ENCODE assay signal across 11 cellular contexts in the genomic region with DNA sequence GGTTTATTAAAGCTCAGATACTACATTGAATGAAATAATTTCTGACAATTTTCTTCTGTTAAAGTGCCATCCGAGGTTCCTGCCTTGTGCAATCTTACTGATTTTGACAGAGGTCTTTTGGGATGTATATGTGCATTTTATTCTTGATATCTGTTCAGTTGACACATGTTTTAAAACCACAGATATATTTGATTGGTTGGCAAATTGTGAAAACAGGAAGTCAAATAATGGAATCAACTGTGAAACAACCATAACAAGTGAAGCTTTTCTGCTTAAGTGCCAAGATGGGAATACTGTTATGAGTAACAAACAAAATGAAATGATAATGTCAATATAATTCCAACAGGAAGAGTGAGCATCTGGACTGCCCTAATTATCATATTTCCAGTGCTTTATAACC.
DNase-seq lines count a peak whose midpoint lies in the region; ATAC-seq and TF ChIP-seq lines count a peak whose summit lies in the region.
"Had no signal": no experiment of that assay in that cellular context is flagged by ENCODE, and none has a peak within 500 bp of the region (broad histone marks: within the 10 kb centered on the region; RNA-seq: fewer than 3 reads in every experiment).

No MANE protein-coding gene starts in this region.

- no peaks in the 10 kb centered on the region for H3K9me3 ChIP-seq in testis
- no peaks in the 10 kb centered on the region for H3K9me3 ChIP-seq in HAP-1
- H3K9me3 ChIP-seq: heart right ventricle, Peyer's patch, tibial nerve had no signal

- H3K9me3 Mint-ChIP-seq in activated T-cell treated with anti-CD3 and anti-CD28 coated beads, Interleukin-2, amount 50 U/mL, for 24 hours: no peaks in the 10 kb centered on the region
- H3K9me3 Mint-ChIP-seq in activated T-cell treated with anti-CD3 and anti-CD28 coated beads, Interleukin-2, amount 50 U/mL, for 4 hours: no peaks in the 10 kb centered on the region
- H3K9me3 Mint-ChIP-seq in central memory CD8-positive, alpha-beta T cell: no peaks in the 10 kb centered on the region
- H3K9me3 Mint-ChIP-seq in stimulated activated naive CD8-positive, alpha-beta T cell treated with anti-CD3 and anti-CD28 coated beads, Interleukin-15, amount 100 ng/mL, for 72 hours: peaks cover 0 to 10% of the 10 kb centered on the region in 2 donors

- H3K27me3 Mint-ChIP-seq in activated T-cell treated with anti-CD3 and anti-CD28 coated beads, Interleukin-2, amount 50 U/mL, for 24 hours: peaks cover 4% of the 10 kb centered on the region
- H3K27me3 Mint-ChIP-seq in activated T-cell treated with anti-CD3 and anti-CD28 coated beads, Interleukin-2, amount 50 U/mL, for 4 hours (ENCODE audit: low read depth): no peaks in the 10 kb centered on the region
- no peaks in the 10 kb centered on the region for H3K27me3 Mint-ChIP-seq in central memory CD8-positive, alpha-beta T cell
- H3K27me3 Mint-ChIP-seq in stimulated activated naive CD8-positive, alpha-beta T cell treated with anti-CD3 and anti-CD28 coated beads, Interleukin-15, amount 100 ng/mL, for 72 hours: no peaks in the 10 kb centered on the region

- no peak overlapping the region for H3K4me3 Mint-ChIP-seq in activated T-cell treated with anti-CD3 and anti-CD28 coated beads, Interleukin-2, amount 50 U/mL, for 24 hours
- no peak overlapping the region for H3K4me3 Mint-ChIP-seq in activated T-cell treated with anti-CD3 and anti-CD28 coated beads, Interleukin-2, amount 50 U/mL, for 4 hours
- no peak overlapping the region for H3K4me3 Mint-ChIP-seq in central memory CD8-positive, alpha-beta T cell
- H3K4me3 Mint-ChIP-seq in stimulated activated naive CD8-positive, alpha-beta T cell treated with anti-CD3 and anti-CD28 coated beads, Interleukin-15, amount 100 ng/mL, for 72 hours: peak overlapping the region; percentile 83 to 84

- WGBS in testis, 2 donors: 30 to 61% methylated on average over 1 of the region's 1 CpG

- peaks cover 58% of the 10 kb centered on the region for H3K4me1 Mint-ChIP-seq in activated T-cell treated with anti-CD3 and anti-CD28 coated beads, Interleukin-2, amount 50 U/mL, for 24 hours (ENCODE audit: low read depth)
- H3K4me1 Mint-ChIP-seq in activated T-cell treated with anti-CD3 and anti-CD28 coated beads, Interleukin-2, amount 50 U/mL, for 4 hours (ENCODE audit: low read depth): peaks cover 44% of the 10 kb centered on the region
- peaks cover 14% of the 10 kb centered on the region for H3K4me1 Mint-ChIP-seq in central memory CD8-positive, alpha-beta T cell
- H3K4me1 Mint-ChIP-seq in stimulated activated naive CD8-positive, alpha-beta T cell treated with anti-CD3 and anti-CD28 coated beads, Interleukin-15, amount 100 ng/mL, for 72 hours: peaks cover 42% of the 10 kb centered on the region

- H3K27ac ChIP-seq in testis: no peak overlapping the region
- H3K27ac ChIP-seq: Peyer's patch had no signal

- no peak for ATAC-seq in activated T-cell treated with anti-CD3 and anti-CD28 coated beads, Interleukin-2, amount 50 U/mL, for 4 hours
- ATAC-seq in central memory CD8-positive, alpha-beta T cell (replicated peaks; ENCODE audit: extremely low read depth, poor library complexity, severe bottlenecking): no peak
- ATAC-seq in stimulated activated naive CD8-positive, alpha-beta T cell treated with anti-CD3 and anti-CD28 coated beads, Interleukin-15, amount 100 ng/mL, for 72 hours: no peak

- TF ChIP-seq CTCF in testis (IDR thresholded peaks at IDR 0.05): no peak

- peak overlapping the region; percentile 95 for H3K27ac Mint-ChIP-seq in activated T-cell treated with anti-CD3 and anti-CD28 coated beads, Interleukin-2, amount 50 U/mL, for 24 hours
- H3K27ac Mint-ChIP-seq in central memory CD8-positive, alpha-beta T cell (ENCODE audit: low read depth): peak overlapping the region; percentile 56
- peak overlapping the region in 1 of 2 donors; percentile 95 for H3K27ac Mint-ChIP-seq in stimulated activated naive CD8-positive, alpha-beta T cell treated with anti-CD3 and anti-CD28 coated beads, Interleukin-15, amount 100 ng/mL, for 72 hours

- no peak overlapping the region for H3K4me3 ChIP-seq in testis
- H3K4me3 ChIP-seq in HAP-1: no peak overlapping the region
- H3K4me3 ChIP-seq: heart right ventricle, Peyer's patch, tibial nerve had no signal

- intact Hi-C loops in testis (cut with DNase I; ENCODE audit: low total_unique reads): no loop called here

- no peak for DNase-seq in activated T-cell treated with anti-CD3 and anti-CD28 coated beads, Interleukin-2, amount 50 U/mL, for 24 hours
- DNase-seq in activated T-cell treated with anti-CD3 and anti-CD28 coated beads, Interleukin-2, amount 50 U/mL, for 4 hours: no peak
- DNase-seq in SIG-M5 (lab: John Stamatoyannopoulos, UW): peak; percentile 50
- no peak for DNase-seq in central memory CD8-positive, alpha-beta T cell (ENCODE audit: low spot score in 2 of 2)
- DNase-seq in stimulated activated naive CD8-positive, alpha-beta T cell treated with anti-CD3 and anti-CD28 coated beads, Interleukin-15, amount 100 ng/mL, for 72 hours: no peak
- DNase-seq in testis: no peak
- DNase-seq in stimulated activated CD4-positive, alpha-beta T cell treated with anti-CD3 and anti-CD28 coated beads, Interleukin-1b, Interleukin-23, amount 100 ng/mL, for 48 hours: no peak
- DNase-seq in HAP-1 (ENCODE audit: low spot score in 2 of 2): no peak

- no peaks in the 10 kb centered on the region for H3K36me3 ChIP-seq in testis (ENCODE audit: low read depth, missing control alignments)
- H3K36me3 ChIP-seq in HAP-1 (replicated peaks): no peaks in the 10 kb centered on the region
- H3K36me3 ChIP-seq: heart right ventricle, Peyer's patch, tibial nerve had no signal

- in situ Hi-C loops in HAP-1 (cut with MboI; ENCODE audit: low sequenced_read_pairs): no loop called here

- H3K27me3 ChIP-seq in testis (no peaks in the 10 kb centered on the region), HAP-1 (ENCODE audit: low read depth) (no peaks in the 10 kb centered on the region)
- H3K27me3 ChIP-seq: heart right ventricle, Peyer's patch, tibial nerve had no signal

- H3K4me1 ChIP-seq in testis: no peaks in the 10 kb centered on the region
- no peaks in the 10 kb centered on the region for H3K4me1 ChIP-seq in HAP-1
- H3K4me1 ChIP-seq: Peyer's patch had no signal

- no peaks in the 10 kb centered on the region for H3K36me3 Mint-ChIP-seq in activated T-cell treated with anti-CD3 and anti-CD28 coated beads, Interleukin-2, amount 50 U/mL, for 24 hours (ENCODE audit: low read depth)
- no peaks in the 10 kb centered on the region for H3K36me3 Mint-ChIP-seq in activated T-cell treated with anti-CD3 and anti-CD28 coated beads, Interleukin-2, amount 50 U/mL, for 4 hours (ENCODE audit: insufficient read depth)
- no peaks in the 10 kb centered on the region for H3K36me3 Mint-ChIP-seq in central memory CD8-positive, alpha-beta T cell (ENCODE audit: insufficient read depth)

- no peak for TF ChIP-seq POLR2A in testis (IDR thresholded peaks at IDR 0.05)

Comparison
In these comparisons a context has a peak if more than half of its experiments do, and no peak if none do; other contexts are left out.
1. H3K4me3 Mint-ChIP-seq: peak in stimulated activated naive CD8-positive, alpha-beta T cell treated with anti-CD3 and anti-CD28 coated beads, Interleukin-15, amount 100 ng/mL, for 72 hours (2 of 2); none in activated T-cell treated with anti-CD3 and anti-CD28 coated beads, Interleukin-2, amount 50 U/mL, for 24 hours (single experiment), activated T-cell treated with anti-CD3 and anti-CD28 coated beads, Interleukin-2, amount 50 U/mL, for 4 hours (single experiment) and central memory CD8-positive, alpha-beta T cell (single experiment).